ENCODE assay signal across 17 cellular contexts in the genomic region with DNA sequence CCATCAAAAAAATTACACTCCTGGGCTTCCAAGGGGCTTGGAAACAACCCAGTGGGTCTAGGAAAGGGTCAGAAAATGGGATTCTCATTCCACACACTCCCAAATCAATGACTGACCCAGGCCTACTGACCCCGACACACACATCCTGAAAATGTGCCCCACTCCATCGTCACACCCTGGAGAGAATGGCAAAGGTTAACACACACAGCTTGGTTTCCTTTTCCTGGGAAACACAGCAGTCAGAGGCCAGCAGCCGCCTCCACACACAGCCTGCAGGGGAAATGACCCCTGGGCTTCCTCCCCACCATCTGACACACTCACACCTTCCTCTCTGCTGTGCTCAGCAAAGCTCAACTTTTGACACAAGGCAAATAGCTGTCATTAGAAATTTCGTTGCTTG. TPM values are rescaled to one million over a fixed set of nuclear protein-coding genes. Genes with fewer than 3 reads are reported as not detected.
DNase-seq lines count a peak whose midpoint lies in the region; TF ChIP-seq lines count a peak whose summit lies in the region.
"Had no signal": no experiment of that assay in that cellular context is flagged by ENCODE, and none has a peak within 500 bp of the region (broad histone marks: within the 10 kb centered on the region; RNA-seq: fewer than 3 reads in every experiment).

No MANE protein-coding gene starts in this region.

- H3K4me3 Mint-ChIP-seq in neural progenitor cell, result peak overlapping the region; percentile 16
- H3K4me3 Mint-ChIP-seq: activated naive CD4-positive, alpha-beta T cell treated with anti-CD3 and anti-CD28 coated beads, Interleukin-2, amount 50 U/mL, for 24 hours had no signal

- H3K9me3 Mint-ChIP-seq in neural progenitor cell, result no peaks in the 10 kb centered on the region
- H3K9me3 Mint-ChIP-seq: activated naive CD4-positive, alpha-beta T cell treated with anti-CD3 and anti-CD28 coated beads, Interleukin-2, amount 50 U/mL, for 24 hours had no signal

- no peaks in the 10 kb centered on the region for H3K9me3 ChIP-seq in neural progenitor cell (ENCODE audit: low read depth)
- H3K9me3 ChIP-seq: breast epithelium, psoas muscle, suprapubic skin had no signal

- peak overlapping the region; percentile 13 for H3K27ac Mint-ChIP-seq in neural progenitor cell
- H3K27ac Mint-ChIP-seq: activated naive CD4-positive, alpha-beta T cell treated with anti-CD3 and anti-CD28 coated beads, Interleukin-2, amount 50 U/mL, for 24 hours had no signal

- H3K79me2 ChIP-seq in neural progenitor cell (ENCODE audit: low read depth), result no peaks in the 10 kb centered on the region

- POLR2A ChIA-PET in RWPE1 (lab: Yijun Ruan, JAX; ENCODE audit: low non-redundant PET), result no interaction called here

- H3K4me1 Mint-ChIP-seq in neural progenitor cell, result peaks cover 50% of the 10 kb centered on the region
- H3K4me1 Mint-ChIP-seq: activated naive CD4-positive, alpha-beta T cell treated with anti-CD3 and anti-CD28 coated beads, Interleukin-2, amount 50 U/mL, for 24 hours had no signal

- TF ChIP-seq CTCF in RWPE1 (conservative IDR thresholded peaks at IDR 0.05; ENCODE audit: low read depth), result no peak
- TF ChIP-seq CTCF in neural progenitor cell (IDR thresholded peaks at IDR 0.05), result no peak

- no peak overlapping the region for H3K4me2 ChIP-seq in neural progenitor cell

- H3F3A ChIP-seq in neural progenitor cell (ENCODE audit: low read depth), result no peaks in the 10 kb centered on the region

- peaks cover 4% of the 10 kb centered on the region for H3K36me3 Mint-ChIP-seq in neural progenitor cell
- H3K36me3 Mint-ChIP-seq: activated naive CD4-positive, alpha-beta T cell treated with anti-CD3 and anti-CD28 coated beads, Interleukin-2, amount 50 U/mL, for 24 hours had no signal

- H3K27ac ChIP-seq in RWPE1, result peak overlapping the region; percentile 28
- no peak overlapping the region for H3K27ac ChIP-seq in neural progenitor cell
- H3K27ac ChIP-seq: foreskin keratinocyte, psoas muscle, suprapubic skin had no signal

- H3K36me3 ChIP-seq in neural progenitor cell, result no peaks in the 10 kb centered on the region
- H3K36me3 ChIP-seq: breast epithelium, suprapubic skin had no signal

- no peaks in the 10 kb centered on the region for H3K27me3 ChIP-seq in neural progenitor cell
- H3K27me3 ChIP-seq: breast epithelium, foreskin keratinocyte, suprapubic skin had no signal

- no peaks in the 10 kb centered on the region for H4K20me1 ChIP-seq in neural progenitor cell (ENCODE audit: low read depth)

- no peak overlapping the region for H3K4me3 ChIP-seq in neural progenitor cell
- H3K4me3 ChIP-seq: breast epithelium, psoas muscle, suprapubic skin had no signal

- peaks cover 18% of the 10 kb centered on the region for H3K27me3 Mint-ChIP-seq in neural progenitor cell (ENCODE audit: insufficient read depth, low read depth)

- peaks cover 22% of the 10 kb centered on the region for H3K4me1 ChIP-seq in neural progenitor cell

- no peak overlapping the region for H3K9ac ChIP-seq in neural progenitor cell

- H2AFZ ChIP-seq in neural progenitor cell (replicated peaks), result no peak overlapping the region

- peak; percentile 36 for DNase-seq in ELF-1 (ENCODE audit: low read depth, low spot score)
- no peak for DNase-seq in RWPE1 (ENCODE audit: low spot score)
- peak; percentile 38 for DNase-seq in iPS-NIHi7 (ENCODE audit: extremely low spot score)
- no peak for DNase-seq in neural progenitor cell (ENCODE audit: low spot score)
- no peak for DNase-seq in occipital lobe (lab: John Stamatoyannopoulos, UW)
- DNase-seq in stimulated activated CD4-positive, alpha-beta T cell treated with anti-CD3 and anti-CD28 coated beads, Interleukin-12 subunit alpha, Interleukin-12 subunit beta, amount 100 ng/mL, for 4 hours, result no peak
- no peak for DNase-seq in NCI-H82 (lab: John Stamatoyannopoulos, UW)
- no peak for DNase-seq in globus pallidus (ENCODE audit: low spot score)
- DNase-seq: activated CD8-positive, alpha-beta memory T cell treated with anti-CD3 and anti-CD28 coated beads, Interleukin-2, amount 50 U/mL, for 48 hours; foreskin keratinocyte; NCI-H2081; NCI-H748 treated with DMSO at 0.1 percent for 48 hours; T-helper 1 cell had no signal

- CTCF ChIA-PET in RWPE1 (lab: Yijun Ruan, JAX), result no interaction called here

RNA-seq across cellular contexts. Expression of gene SH3PXD2A, which starts 42.9 kb away (rescaled TPM):
- 2.3 and 4.7 TPM in 2 replicates for total RNA-seq in neural progenitor cell (ENCODE audit: low replicate concordance)
- 8.7 TPM for total RNA-seq in occipital lobe

Comparison
In these comparisons a context has a peak if more than half of its experiments do, and no peak if none do; other contexts are left out.
1. DNase-seq: peak in ELF-1 (single experiment) and iPS-NIHi7 (single experiment); none in RWPE1 (single experiment), neural progenitor cell (single experiment), occipital lobe (single experiment), stimulated activated CD4-positive, alpha-beta T cell treated with anti-CD3 and anti-CD28 coated beads, Interleukin-12 subunit alpha, Interleukin-12 subunit beta, amount 100 ng/mL, for 4 hours (single experiment), NCI-H82 (single experiment) and globus pallidus (single experiment).